In the genomic region with DNA sequence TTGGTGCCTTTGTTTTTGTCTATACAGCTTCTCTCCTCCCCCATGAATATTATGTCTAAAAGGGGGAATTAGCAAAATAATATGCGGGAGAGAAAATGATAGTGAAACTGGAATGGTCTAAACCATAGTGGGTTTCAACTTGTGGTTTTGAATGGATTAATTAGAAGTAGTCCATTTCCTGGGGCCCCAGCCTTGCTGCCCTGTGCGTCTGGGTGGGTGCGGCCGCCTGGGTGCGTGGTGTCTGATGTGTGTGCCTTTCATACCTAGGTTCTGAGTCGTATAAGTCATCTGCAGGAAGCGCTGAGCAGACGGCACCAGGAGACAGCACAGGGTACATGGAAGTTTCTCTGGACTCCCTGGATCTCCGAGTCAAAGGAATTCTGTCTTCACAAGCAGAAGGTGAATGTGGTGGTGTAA, we compare ENCODE assay signal across 7 cellular contexts.
DNase-seq lines count a peak whose midpoint lies in the region; ATAC-seq and TF ChIP-seq lines count a peak whose summit lies in the region.

No MANE protein-coding gene starts in this region.

- peaks cover 50% of the 10 kb centered on the region for H3K36me3 ChIP-seq in SJCRH30
- peaks cover 53% of the 10 kb centered on the region for H3K36me3 ChIP-seq in effector memory CD4-positive, alpha-beta T cell (ENCODE audit: control insufficient read depth, insufficient read depth, low read length)
- H3K36me3 ChIP-seq in vagina = peaks cover 0 to 47% of the 10 kb centered on the region in 2 donors

- H3K4me1 ChIP-seq in SJCRH30 (peaks cover 10% of the 10 kb centered on the region), vagina (peaks cover 5% of the 10 kb centered on the region)
- H3K4me1 ChIP-seq in effector memory CD4-positive, alpha-beta T cell (ENCODE audit: control insufficient read depth, insufficient read depth, low read length, poor library complexity, severe bottlenecking) = peaks cover 10% of the 10 kb centered on the region

- ATAC-seq in GM19395 (IDR thresholded peaks at IDR 0.05; ENCODE audit: unreplicated experiment) = peak; percentile 46

- intact Hi-C loops in vagina (cut with DNase I) = no loop called here

- H3K27ac ChIP-seq in SJCRH30 (peak overlapping the region; percentile 17), vagina (no peak overlapping the region)
- H3K27ac ChIP-seq in effector memory CD4-positive, alpha-beta T cell (ENCODE audit: insufficient read depth, low read length, poor library complexity, severe bottlenecking) = no peak overlapping the region

- no peak for TF ChIP-seq CTCF in vagina (IDR thresholded peaks at IDR 0.05)

- DNase-seq in SJCRH30 (peak; percentile 23 to 45), middle frontal gyrus (ENCODE audit: extremely low spot score, low spot score) (no peak), NCI-H526 treated with DMSO at 0.1 percent for 48 hours (lab: John Stamatoyannopoulos, UW) (no peak), vagina (ENCODE audit: extremely low spot score in 2 of 2) (no peak)
- no peak for DNase-seq in effector memory CD4-positive, alpha-beta T cell
- DNase-seq in stimulated activated CD8-positive, alpha-beta memory T cell treated with anti-CD3 and anti-CD28 coated beads, Interleukin-4, amount 100 ng/mL, for 48 hours = peak; percentile 55

- no peak overlapping the region for H3K4me3 ChIP-seq in SJCRH30
- peak overlapping the region; percentile 11 for H3K4me3 ChIP-seq in effector memory CD4-positive, alpha-beta T cell (ENCODE audit: insufficient read depth, low read depth, low read length, poor library complexity, severe bottlenecking)
- H3K4me3 ChIP-seq in vagina = no peak overlapping the region

- no peak for TF ChIP-seq POLR2A in vagina (IDR thresholded peaks at IDR 0.05)

- H3K27me3 ChIP-seq in SJCRH30 (no peaks in the 10 kb centered on the region), vagina (no peaks in the 10 kb centered on the region)
- no peaks in the 10 kb centered on the region for H3K27me3 ChIP-seq in effector memory CD4-positive, alpha-beta T cell (replicated peaks; ENCODE audit: control insufficient read depth, insufficient read depth, low read length, poor library complexity, severe bottlenecking)

- no peaks in the 10 kb centered on the region for H3K9me3 ChIP-seq in SJCRH30 (replicated peaks)
- peaks cover 5% of the 10 kb centered on the region for H3K9me3 ChIP-seq in effector memory CD4-positive, alpha-beta T cell (ENCODE audit: control insufficient read depth, low read length)
- no peaks in the 10 kb centered on the region for H3K9me3 ChIP-seq in vagina

Comparison
In these comparisons a context has a peak if more than half of its experiments do, and no peak if none do; other contexts are left out.
1. DNase-seq: peak in SJCRH30 (2 of 2) and stimulated activated CD8-positive, alpha-beta memory T cell treated with anti-CD3 and anti-CD28 coated beads, Interleukin-4, amount 100 ng/mL, for 48 hours (single experiment); none in effector memory CD4-positive, alpha-beta T cell (0 of 3), middle frontal gyrus (single experiment), NCI-H526 treated with DMSO at 0.1 percent for 48 hours (single experiment) and vagina (0 of 2).